ENCODE assay signal across 10 cellular contexts in the genomic region with DNA sequence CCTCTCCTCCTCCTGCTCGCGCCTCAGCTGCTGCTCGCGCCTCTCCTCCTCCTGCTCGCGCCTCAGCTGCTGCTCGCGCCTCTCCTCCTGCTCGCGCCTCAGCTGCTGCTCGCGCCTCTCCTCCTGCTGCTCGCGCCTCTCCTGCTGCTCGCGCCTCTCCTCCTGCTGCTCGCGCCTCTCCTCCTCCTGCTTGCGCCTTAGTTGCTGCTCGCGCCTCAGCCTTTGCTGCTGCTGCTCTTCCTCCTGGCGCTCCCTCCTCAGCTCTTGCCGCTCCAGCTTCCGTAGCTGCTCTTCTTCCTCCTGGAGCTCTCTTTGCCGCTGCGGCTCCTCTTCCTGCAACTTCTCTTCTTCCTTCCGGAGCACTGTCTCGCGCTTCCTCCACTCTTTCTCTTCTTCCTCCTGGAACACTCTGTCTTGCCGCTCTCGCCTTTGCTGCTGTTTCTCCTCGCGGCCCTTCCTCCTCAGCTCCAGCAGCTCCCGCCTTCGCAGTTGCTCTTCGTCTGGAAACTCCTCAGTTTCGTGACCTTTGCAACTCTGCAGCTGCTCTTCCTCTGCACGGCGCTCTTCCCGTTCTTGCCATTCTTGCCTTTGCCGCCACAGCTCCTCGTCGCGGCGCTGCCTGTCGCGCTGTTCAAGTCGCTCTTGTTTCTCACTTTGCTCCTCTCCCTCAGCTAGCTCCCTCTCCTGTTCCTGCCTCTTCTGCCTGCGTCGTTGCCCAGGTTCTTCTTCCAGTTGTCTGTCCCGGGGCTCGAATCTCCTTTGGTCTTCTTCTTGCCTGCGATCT. TPM values are rescaled to one million over a fixed set of nuclear protein-coding genes. Genes with fewer than 3 reads are reported as not detected.
DNase-seq lines count a peak whose midpoint lies in the region; ATAC-seq and TF ChIP-seq lines count a peak whose summit lies in the region.
"Had no signal": no experiment of that assay in that cellular context is flagged by ENCODE, and none has a peak within 500 bp of the region (broad histone marks: within the 10 kb centered on the region; RNA-seq: fewer than 3 reads in every experiment).

No MANE protein-coding gene starts in this region.

- no peak overlapping the region for H2BK5ac ChIP-seq in mesendoderm (ENCODE audit: low read length)

- H3K27ac ChIP-seq in brain microvascular endothelial cell (no peak overlapping the region), mesendoderm (ENCODE audit: low read depth, low read length) (no peak overlapping the region), WERI-Rb-1 (no peak overlapping the region)
- H3K27ac ChIP-seq: foreskin keratinocyte had no signal

- H3K4me2 ChIP-seq in mesendoderm (ENCODE audit: low read length) = no peak overlapping the region

- peak overlapping the region; percentile 46 for H3K4me3 ChIP-seq in GM12865 (ENCODE audit: low read depth, low read length)
- peak overlapping the region; percentile 42 for H3K4me3 ChIP-seq in brain microvascular endothelial cell (ENCODE audit: low read depth, low read length)
- no peak overlapping the region for H3K4me3 ChIP-seq in mesendoderm (ENCODE audit: low read length)
- H3K4me3 ChIP-seq in WERI-Rb-1 (ENCODE audit: low read depth, low read length) = no peak overlapping the region

- H3K79me1 ChIP-seq in mesendoderm (ENCODE audit: low read length) = no peaks in the 10 kb centered on the region

- TF ChIP-seq CTCF in GM12865 (IDR thresholded peaks at IDR 0.05; ENCODE audit: insufficient read depth, low read depth, low read length, missing control alignments) (no peak), brain microvascular endothelial cell (IDR thresholded peaks at IDR 0.05; ENCODE audit: low read depth, low read length, missing control alignments) (no peak), WERI-Rb-1 (IDR thresholded peaks at IDR 0.05; ENCODE audit: low read depth, low read length) (no peak), GM10248 (IDR thresholded peaks at IDR 0.05; ENCODE audit: control extremely low read depth, extremely low read depth, low read depth, missing control alignments) (no peak)

- POLR2A ChIA-PET in GM10248 (lab: Yijun Ruan, JAX) = no interaction called here

- no peak overlapping the region for H4K8ac ChIP-seq in mesendoderm (ENCODE audit: low read depth, low read length)

- no peak overlapping the region for H3K18ac ChIP-seq in mesendoderm (ENCODE audit: low read length)

- no peak overlapping the region for H2BK15ac ChIP-seq in mesendoderm (replicated peaks; ENCODE audit: low read depth)

- H3K36me3 ChIP-seq in brain microvascular endothelial cell (replicated peaks) (no peaks in the 10 kb centered on the region), mesendoderm (ENCODE audit: control insufficient read depth, insufficient read depth, low read length) (no peaks in the 10 kb centered on the region), WERI-Rb-1 (no peaks in the 10 kb centered on the region)

- no CpG with 5 or more reads among the region's 53 CpGs for WGBS in mesendoderm (ENCODE audit: extremely low coverage, insufficient coverage, low lambda C conversion rate)

- ATAC-seq in GM18858 (IDR thresholded peaks at IDR 0.05; ENCODE audit: unreplicated experiment) = no peak

- H3K27me3 ChIP-seq in brain microvascular endothelial cell (replicated peaks) = peaks cover 65% of the 10 kb centered on the region
- H3K27me3 ChIP-seq in mesendoderm (ENCODE audit: insufficient read depth, low read length, poor library complexity) = peaks cover 58% of the 10 kb centered on the region
- H3K27me3 ChIP-seq in WERI-Rb-1 (ENCODE audit: insufficient read depth, low read depth, severe bottlenecking) = peaks cover 91% of the 10 kb centered on the region

- H4K5ac ChIP-seq in mesendoderm (ENCODE audit: low read length) = no peak overlapping the region

- DNase-seq in Ammon's horn (ENCODE audit: low spot score) = peak; percentile 22
- peak; percentile 18 for DNase-seq in GM12865 (ENCODE audit: low read depth)
- DNase-seq in brain microvascular endothelial cell = no peak
- DNase-seq in mesendoderm = peak; percentile 40
- DNase-seq in H4 (ENCODE audit: low spot score) = no peak
- DNase-seq in WERI-Rb-1 = no peak
- no peak for DNase-seq in GM10248 (ENCODE audit: extremely low spot score)

- no peak overlapping the region for H2BK120ac ChIP-seq in mesendoderm (ENCODE audit: low read depth, low read length)

- no peak overlapping the region for H3K9ac ChIP-seq in mesendoderm (ENCODE audit: low read length)

- no peak overlapping the region for H3K4ac ChIP-seq in mesendoderm (ENCODE audit: low read depth, low read length)

- H3K79me2 ChIP-seq in mesendoderm (ENCODE audit: control insufficient read depth, insufficient read depth, low read length) = no peaks in the 10 kb centered on the region

- peaks cover 51% of the 10 kb centered on the region for H3K9me3 ChIP-seq in WERI-Rb-1 (ENCODE audit: severe bottlenecking)

- in situ Hi-C loops in brain microvascular endothelial cell (cut with HindIII; ENCODE audit: low pct_ligation_motif_present, low sequenced_read_pairs) = no loop called here

- CTCF ChIA-PET in GM10248 (lab: Yijun Ruan, JAX) = interaction anchor here (1.3 kb wide), 1 partner anchor 50 kb away, joined by 4 read pairs; no protein-coding TSS in a partner anchor

- peak overlapping the region; percentile 15 for H3K56ac ChIP-seq in mesendoderm (ENCODE audit: low read length)

- H2AK5ac ChIP-seq in mesendoderm (ENCODE audit: low read length) = no peak overlapping the region

- H3K4me1 ChIP-seq in mesendoderm (ENCODE audit: control insufficient read depth, low read depth, low read length) = no peaks in the 10 kb centered on the region
- H3K4me1 ChIP-seq: foreskin keratinocyte had no signal

- no peak overlapping the region for H3K23ac ChIP-seq in mesendoderm (ENCODE audit: low read length)

RNA-seq across cellular contexts. Expression of a gene that starts 3.0 kb away (rescaled TPM):
- polyA plus RNA-seq in mesendoderm (2013, experiment 1 of 2) = 0.10 TPM
- polyA plus RNA-seq in mesendoderm (2013, experiment 2 of 2) = 0.08 TPM
- not detected in 2 replicates for total RNA-seq in H4 (2014; rRNA removed; shearing (Covaris generic))

RNA-seq across cellular contexts. Expression of a gene that starts 23.4 kb away (rescaled TPM):
- not detected for polyA plus RNA-seq in mesendoderm (2013, experiment 1 of 2)
- not detected for polyA plus RNA-seq in mesendoderm (2013, experiment 2 of 2)
- total RNA-seq in H4 (2014; rRNA removed; shearing (Covaris generic)) = not detected in 2 replicates
- total RNA-seq: foreskin keratinocyte; T-helper 1 cell treated with Interleukin-12 subunit alpha and Interleukin-12 subunit beta and Interleukin-4 antibody, amounts not matched to agents 30 ng/mL and 1 ng/mL, for 36 hours had no signal
- polyA plus RNA-seq: foreskin keratinocyte had no signal

RNA-seq across cellular contexts. Expression of a gene that starts 46.7 kb away (rescaled TPM):
- not detected for polyA plus RNA-seq in mesendoderm (2013, experiment 1 of 2)
- polyA plus RNA-seq in mesendoderm (2013, experiment 2 of 2) = not detected
- total RNA-seq in H4 (2014; rRNA removed; shearing (Covaris generic)) = not detected in 2 replicates
- total RNA-seq: T-helper 1 cell treated with Interleukin-12 subunit alpha and Interleukin-12 subunit beta and Interleukin-4 antibody, amounts not matched to agents 30 ng/mL and 1 ng/mL, for 36 hours had no signal
- polyA plus RNA-seq: foreskin keratinocyte had no signal

Comparison
In these comparisons a context has a peak if more than half of its experiments do, and no peak if none do; other contexts are left out.
1. DNase-seq: peak in Ammon's horn (single experiment), GM12865 (single experiment) and mesendoderm (single experiment); none in brain microvascular endothelial cell (single experiment), H4 (single experiment), WERI-Rb-1 (single experiment) and GM10248 (single experiment).
2. H3K4me3 ChIP-seq: peak in GM12865 (single experiment) and brain microvascular endothelial cell (single experiment); none in mesendoderm (single experiment) and WERI-Rb-1 (single experiment).